In genomic region chr5:41312478-41313060, GRCh38 we compare ENCODE assay signal across 28 cellular contexts.
"Had no signal": no experiment of that assay in that cellular context is flagged by ENCODE, and none has a peak within 500 bp of the region (broad histone marks: within the 10 kb centered on the region; RNA-seq: fewer than 3 reads in every experiment).

No MANE protein-coding gene starts in this region.

- H3K36me3 ChIP-seq: colonic mucosa, esophagus squamous epithelium, gastrocnemius medialis, left lung, lower lobe of right lung had no signal

- H3K27me3 ChIP-seq: colonic mucosa, esophagus squamous epithelium, gastrocnemius medialis, heart left ventricle, hepatocyte, left lung had no signal

- H3K27me3 Mint-ChIP-seq: dendritic cell treated with granulocyte-macrophage colony-stimulating factor and Interleukin-4, amounts not matched to agents 40 ng/mL and 50 ng/mL, for 4 days; effector memory CD8-positive, alpha-beta T cell; naive B cell had no signal

- H3K27ac Mint-ChIP-seq: dendritic cell treated with granulocyte-macrophage colony-stimulating factor and Interleukin-4, amounts not matched to agents 40 ng/mL and 50 ng/mL, for 4 days; effector memory CD8-positive, alpha-beta T cell; endodermal cell; mesothelial cell of epicardium; naive B cell had no signal

- DNase-seq: colonic mucosa; cortex of kidney; effector CD8-positive, alpha-beta T cell; effector memory CD8-positive, alpha-beta T cell; endodermal cell; erythroblast; esophagus squamous epithelium; foreskin fibroblast; foreskin melanocyte; gastrocnemius medialis; heart left ventricle; hypothalamus; immature natural killer cell; islet precursor cell; kidney; kidney glomerular epithelial cell; left colon; left lung; left ventricle myocardium superior; lower lobe of right lung; mesenchymal stem cell; mucosa of descending colon; naive B cell had no signal

- H3K4me3 Mint-ChIP-seq: dendritic cell treated with granulocyte-macrophage colony-stimulating factor and Interleukin-4, amounts not matched to agents 40 ng/mL and 50 ng/mL, for 4 days; effector memory CD8-positive, alpha-beta T cell; endodermal cell; immature natural killer cell; mesothelial cell of epicardium; naive B cell had no signal

- H3K9me3 ChIP-seq: colonic mucosa, esophagus squamous epithelium, gastrocnemius medialis, left lung, lower lobe of right lung, mucosa of descending colon had no signal

- H3K27ac ChIP-seq: colonic mucosa, epithelial cell of prostate, esophagus squamous epithelium, gastrocnemius medialis, heart left ventricle, hepatocyte, left lung, lower lobe of right lung had no signal

- H3K4me3 ChIP-seq: colonic mucosa, esophagus squamous epithelium, gastrocnemius medialis, heart left ventricle, hepatocyte, left lung, lower lobe of right lung, mucosa of descending colon had no signal

- H3K4me1 ChIP-seq: colonic mucosa, esophagus squamous epithelium, gastrocnemius medialis, left lung, lower lobe of right lung had no signal

- H3K4me1 Mint-ChIP-seq: immature natural killer cell, mesothelial cell of epicardium, naive B cell had no signal

- H3K36me3 Mint-ChIP-seq: immature natural killer cell, mesothelial cell of epicardium, naive B cell had no signal

- ATAC-seq: effector memory CD8-positive, alpha-beta T cell; esophagus mucosa; gastrocnemius medialis; heart left ventricle; left colon; left lung; left ventricle myocardium superior; lower lobe of right lung; mucosa of descending colon had no signal

- H3K9me3 Mint-ChIP-seq: endodermal cell had no signal
